Comparison of ENCODE assay signal across 19 cellular contexts in genomic region chr5:56059854-56060253, GRCh38.
"Had no signal": no experiment of that assay in that cellular context is flagged by ENCODE, and none has a peak within 500 bp of the region (broad histone marks: within the 10 kb centered on the region; RNA-seq: fewer than 3 reads in every experiment).

No MANE protein-coding gene starts in this region.

- FAIRE-seq: endothelial cell of umbilical vein had no signal

- H3K9me3 ChIP-seq: esophagus squamous epithelium, prostate gland, transverse colon had no signal

- H3K36me3 Mint-ChIP-seq: memory B cell had no signal

- H3K27me3 ChIP-seq: esophagus squamous epithelium, transverse colon had no signal

- H3K4me3 Mint-ChIP-seq: activated CD8-positive, alpha-beta T cell treated with anti-CD3 and anti-CD28 coated beads, Interleukin-2, amount 10 ng/mL, durations not matched to agents 7 days and 5 days; memory B cell; nephron progenitor cell had no signal

- H3K9me3 Mint-ChIP-seq: activated T-helper 17 cell treated with anti-CD3 and anti-CD28 coated beads, Interleukin-2, amount 50 U/mL, for 72 hours; nephron progenitor cell had no signal

- H3K27me3 Mint-ChIP-seq: activated T-helper 17 cell treated with anti-CD3 and anti-CD28 coated beads, Interleukin-2, amount 50 U/mL, for 72 hours had no signal

- H3K36me3 ChIP-seq: esophagus squamous epithelium, prostate gland, transverse colon had no signal

- DNase-seq: activated CD4-positive, alpha-beta T cell treated with anti-CD3 and anti-CD28 coated beads, Interleukin-2, amount 10 ng/mL, durations not matched to agents 24 days and 14 days; activated CD4-positive, CD25-positive, alpha-beta regulatory T cell; activated CD8-positive, alpha-beta T cell treated with anti-CD3 and anti-CD28 coated beads, Interleukin-2, amount 10 ng/mL, durations not matched to agents 7 days and 5 days; activated naive CD4-positive, alpha-beta T cell treated with anti-CD3 and anti-CD28 coated beads, Interleukin-2, amount 50 U/mL, for 16 hours; cortex of kidney; effector CD4-positive, alpha-beta T cell; esophagus squamous epithelium; left ventricle myocardium superior; nephron progenitor cell; occipital lobe; right cardiac atrium; stimulated activated CD4-positive, alpha-beta T cell treated with anti-CD3 and anti-CD28 coated beads, Interleukin-4, amount 100 ng/mL, for 24 hours; substantia nigra; transverse colon had no signal

- H3K27ac Mint-ChIP-seq: activated T-helper 17 cell treated with anti-CD3 and anti-CD28 coated beads, Interleukin-2, amount 50 U/mL, for 72 hours; memory B cell; nephron progenitor cell had no signal

- H3K4me3 ChIP-seq: esophagus squamous epithelium, prostate gland, skin epidermis, transverse colon had no signal

- ATAC-seq: left ventricle myocardium superior, right cardiac atrium had no signal

- H3K27ac ChIP-seq: esophagus squamous epithelium, prostate gland, transverse colon had no signal
